Comparison of ENCODE assay signal across 1 cellular context in the genomic region with DNA sequence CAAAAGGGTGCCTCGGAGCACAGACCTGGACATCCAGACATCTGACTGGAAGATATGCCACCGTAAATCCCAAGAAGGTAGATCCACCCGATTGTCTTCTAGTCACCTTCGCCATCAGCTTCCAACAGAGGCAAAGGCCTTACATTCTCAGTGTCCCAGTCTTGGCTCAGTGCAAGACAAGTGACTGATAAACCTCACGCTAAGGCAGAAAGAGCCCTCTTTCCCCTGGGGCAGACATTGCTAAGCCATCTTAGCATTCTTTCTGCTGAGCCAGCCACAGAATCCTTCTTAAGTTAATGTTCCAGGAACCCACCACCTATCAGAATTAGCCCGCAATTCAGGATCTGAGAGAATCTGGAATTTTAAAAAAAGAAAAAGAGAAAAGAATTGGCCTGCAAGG.
TF ChIP-seq lines count a peak whose summit lies in the region.

No MANE protein-coding gene starts in this region.

TF ChIP-seq in IMR-90, 13 proteins besides CTCF, POLR2A, EP300 and RAD21 (continued from another document):
- TF ChIP-seq, protein P1, sequence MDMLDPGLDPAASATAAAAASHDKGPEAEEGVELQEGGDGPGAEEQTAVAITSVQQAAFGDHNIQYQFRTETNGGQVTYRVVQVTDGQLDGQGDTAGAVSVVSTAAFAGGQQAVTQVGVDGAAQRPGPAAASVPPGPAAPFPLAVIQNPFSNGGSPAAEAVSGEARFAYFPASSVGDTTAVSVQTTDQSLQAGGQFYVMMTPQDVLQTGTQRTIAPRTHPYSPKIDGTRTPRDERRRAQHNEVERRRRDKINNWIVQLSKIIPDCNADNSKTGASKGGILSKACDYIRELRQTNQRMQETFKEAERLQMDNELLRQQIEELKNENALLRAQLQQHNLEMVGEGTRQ (IDR thresholded peaks at IDR 0.05; ENCODE audit: low read depth, low read length), result no peak
- TF ChIP-seq BHLHE40 (IDR thresholded peaks at IDR 0.05; ENCODE audit: low read depth, low read length) (no peak), CEBPB (IDR thresholded peaks at IDR 0.05; ENCODE audit: low read depth, low read length) (no peak), RCOR1 (IDR thresholded peaks at IDR 0.05; ENCODE audit: insufficient replicate concordance, low read length) (no peak), MAZ (IDR thresholded peaks at IDR 0.05; ENCODE audit: borderline replicate concordance, low read depth, low read length) (no peak)
- TF ChIP-seq, protein P2, sequence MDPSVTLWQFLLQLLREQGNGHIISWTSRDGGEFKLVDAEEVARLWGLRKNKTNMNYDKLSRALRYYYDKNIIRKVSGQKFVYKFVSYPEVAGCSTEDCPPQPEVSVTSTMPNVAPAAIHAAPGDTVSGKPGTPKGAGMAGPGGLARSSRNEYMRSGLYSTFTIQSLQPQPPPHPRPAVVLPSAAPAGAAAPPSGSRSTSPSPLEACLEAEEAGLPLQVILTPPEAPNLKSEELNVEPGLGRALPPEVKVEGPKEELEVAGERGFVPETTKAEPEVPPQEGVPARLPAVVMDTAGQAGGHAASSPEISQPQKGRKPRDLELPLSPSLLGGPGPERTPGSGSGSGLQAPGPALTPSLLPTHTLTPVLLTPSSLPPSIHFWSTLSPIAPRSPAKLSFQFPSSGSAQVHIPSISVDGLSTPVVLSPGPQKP (IDR thresholded peaks at IDR 0.05; ENCODE audit: borderline replicate concordance, low read depth, low read length), result no peak
